ENCODE assay signal across 8 cellular contexts in genomic region chr18:21112543-21113105, GRCh38. TPM values are rescaled to one million over a fixed set of nuclear protein-coding genes. Genes with fewer than 3 reads are reported as not detected.
DNase-seq lines count a peak whose midpoint lies in the region; ATAC-seq and TF ChIP-seq lines count a peak whose summit lies in the region.

No MANE protein-coding gene starts in this region.

- peaks cover 20% of the 10 kb centered on the region for H3K27me3 ChIP-seq in iPS-18a (ENCODE audit: control insufficient read depth, insufficient read depth, low read length)

- H3K27ac ChIP-seq in iPS-18a (ENCODE audit: low read length): no peak overlapping the region

- H3K27me3 Mint-ChIP-seq in activated CD8-positive, alpha-beta T cell treated with anti-CD3 and anti-CD28 coated beads, Interleukin-2, amount 10 ng/mL, durations not matched to agents 7 days and 5 days (ENCODE audit: low read depth): peaks cover 5% of the 10 kb centered on the region
- peaks cover 16% of the 10 kb centered on the region for H3K27me3 Mint-ChIP-seq in WTC11 (ENCODE audit: low read depth)

- H3K4me3 ChIP-seq in iPS-18a (ENCODE audit: low read length): peak overlapping the region; percentile 89

- POLR2A ChIA-PET in activated CD8-positive, alpha-beta T cell treated with anti-CD3 and anti-CD28 coated beads, Interleukin-2, amount 10 ng/mL, durations not matched to agents 7 days and 5 days (lab: Charles Lee): interaction anchor here (0.7 to 1.9 kb wide), 5 partner anchors 10 to 487 kb away, joined by 3 to 7 read pairs (median 5); partner anchors contain the start of gene ESCO1
- POLR2A ChIA-PET in WTC11 (lab: Charles Lee): interaction anchor here (1.4 kb wide), 1 partner anchor 11 kb away, joined by 3 read pairs; no protein-coding TSS in a partner anchor

- ATAC-seq in activated CD8-positive, alpha-beta T cell treated with anti-CD3 and anti-CD28 coated beads, Interleukin-2, amount 10 ng/mL, durations not matched to agents 7 days and 5 days: no peak
- no peak for ATAC-seq in GM21528 (IDR thresholded peaks at IDR 0.05; ENCODE audit: low FRiP score, unreplicated experiment)
- no peak for ATAC-seq in WTC11

- peaks cover 38% of the 10 kb centered on the region for H3K4me1 ChIP-seq in iPS-18a (ENCODE audit: control insufficient read depth, low read depth, low read length)

- no peaks in the 10 kb centered on the region for H3K9me3 ChIP-seq in iPS-18a (ENCODE audit: control insufficient read depth, low read depth, low read length)

- DNase-seq in NCI-H1417 (lab: John Stamatoyannopoulos, UW) (peak in 2 of 3 experiments; percentile 29 to 61), NCI-H1417 treated with DMSO at 0.1 percent for 48 hours (lab: John Stamatoyannopoulos, UW) (no peak), superior temporal gyrus (ENCODE audit: extremely low spot score) (peak; percentile 36), NOMO-1 treated with dmso at 0.1 percent for 144 hours (lab: John Stamatoyannopoulos, UW; ENCODE audit: unreplicated experiment) (no peak), WTC11 (ENCODE audit: low spot score) (no peak)
- no peak for DNase-seq in activated CD8-positive, alpha-beta T cell treated with anti-CD3 and anti-CD28 coated beads, Interleukin-2, amount 10 ng/mL, durations not matched to agents 7 days and 5 days

- H3K4me1 Mint-ChIP-seq in activated CD8-positive, alpha-beta T cell treated with anti-CD3 and anti-CD28 coated beads, Interleukin-2, amount 10 ng/mL, durations not matched to agents 7 days and 5 days (ENCODE audit: low read depth): peaks cover 6% of the 10 kb centered on the region
- peaks cover 16% of the 10 kb centered on the region for H3K4me1 Mint-ChIP-seq in WTC11

- H3K9me3 Mint-ChIP-seq in activated CD8-positive, alpha-beta T cell treated with anti-CD3 and anti-CD28 coated beads, Interleukin-2, amount 10 ng/mL, durations not matched to agents 7 days and 5 days (ENCODE audit: insufficient read depth): no peaks in the 10 kb centered on the region
- no peaks in the 10 kb centered on the region for H3K9me3 Mint-ChIP-seq in WTC11

- H3K36me3 ChIP-seq in iPS-18a (ENCODE audit: control insufficient read depth, low read depth, low read length): no peaks in the 10 kb centered on the region

- no peak for TF ChIP-seq CTCF in WTC11 (IDR thresholded peaks at IDR 0.05)

- H3K4me3 Mint-ChIP-seq in activated CD8-positive, alpha-beta T cell treated with anti-CD3 and anti-CD28 coated beads, Interleukin-2, amount 10 ng/mL, durations not matched to agents 7 days and 5 days: no peak overlapping the region
- H3K4me3 Mint-ChIP-seq in WTC11: no peak overlapping the region; the same call in 1 of the 2 replicates

- H3K9ac ChIP-seq in iPS-18a (ENCODE audit: low read length): no peak overlapping the region

- peak overlapping the region; percentile 20 for H3K27ac Mint-ChIP-seq in activated CD8-positive, alpha-beta T cell treated with anti-CD3 and anti-CD28 coated beads, Interleukin-2, amount 10 ng/mL, durations not matched to agents 7 days and 5 days
- H3K27ac Mint-ChIP-seq in WTC11: no peak overlapping the region

- peaks cover 7% of the 10 kb centered on the region for H3K36me3 Mint-ChIP-seq in activated CD8-positive, alpha-beta T cell treated with anti-CD3 and anti-CD28 coated beads, Interleukin-2, amount 10 ng/mL, durations not matched to agents 7 days and 5 days (ENCODE audit: low read depth)
- H3K36me3 Mint-ChIP-seq in WTC11: no peaks in the 10 kb centered on the region; the same call in 1 of the 2 replicates

- CTCF ChIA-PET in activated CD8-positive, alpha-beta T cell treated with anti-CD3 and anti-CD28 coated beads, Interleukin-2, amount 10 ng/mL, durations not matched to agents 7 days and 5 days (lab: Charles Lee): interaction anchor here (1.1 to 1.6 kb wide), 3 partner anchors 10 to 79 kb away, joined by 3 to 6 read pairs (median 4); no protein-coding TSS in a partner anchor
- CTCF ChIA-PET in WTC11 (lab: Charles Lee): interaction anchor here (1.2 kb wide), 1 partner anchor 35 kb away, joined by 4 read pairs; no protein-coding TSS in a partner anchor

TF ChIP-seq in WTC11, 78 proteins besides CTCF, POLR2A, EP300 and RAD21:
- TF ChIP-seq ZNF416 (CRISPR knock-in tag; IDR thresholded peaks at IDR 0.05) (no peak), ZNF317 (CRISPR knock-in tag; IDR thresholded peaks at IDR 0.05; ENCODE audit: borderline replicate concordance, low read depth) (no peak), ZNF512 (CRISPR knock-in tag; IDR thresholded peaks at IDR 0.05; ENCODE audit: borderline replicate concordance) (no peak), SMAD3 (CRISPR knock-in tag; IDR thresholded peaks at IDR 0.05; ENCODE audit: borderline replicate concordance) (no peak), NFATC4 (CRISPR knock-in tag; IDR thresholded peaks at IDR 0.05) (no peak), MAX (CRISPR knock-in tag; IDR thresholded peaks at IDR 0.05) (no peak), ZNF138 (CRISPR knock-in tag; conservative IDR thresholded peaks at IDR 0.05) (no peak), FOXP4 (CRISPR knock-in tag; IDR thresholded peaks at IDR 0.05) (no peak), ATF1 (CRISPR knock-in tag; IDR thresholded peaks at IDR 0.05) (no peak), TP53 (CRISPR knock-in tag; IDR thresholded peaks at IDR 0.05) (no peak), CREB1 (CRISPR knock-in tag; IDR thresholded peaks at IDR 0.05) (no peak), JUN (CRISPR knock-in tag; IDR thresholded peaks at IDR 0.05) (no peak), TEAD1 (CRISPR knock-in tag; IDR thresholded peaks at IDR 0.05) (no peak), RORB (CRISPR knock-in tag; IDR thresholded peaks at IDR 0.05) (no peak), SOX15 (CRISPR knock-in tag; IDR thresholded peaks at IDR 0.05) (no peak), JAZF1 (CRISPR knock-in tag; IDR thresholded peaks at IDR 0.05) (no peak), NR3C1 (CRISPR knock-in tag; conservative IDR thresholded peaks at IDR 0.05; ENCODE audit: low read depth) (no peak)

RNA-seq across cellular contexts. Expression of gene ROCK1, which starts 1.0 kb away (rescaled TPM):
- 10 to 100 TPM; 63.7 to 69.4 TPM for total RNA-seq in activated CD8-positive, alpha-beta T cell treated with anti-CD3 and anti-CD28 coated beads, Interleukin-2, amount 10 ng/mL, durations not matched to agents 7 days and 5 days
- 36.1 to 42.2 TPM (median 39.3 TPM) in 3 replicates for total RNA-seq in WTC11 (2021)

Comparison
In these comparisons a context has a peak if more than half of its experiments do, and no peak if none do; other contexts are left out.
1. DNase-seq: peak in NCI-H1417 (2 of 3) and superior temporal gyrus (single experiment); none in NCI-H1417 treated with DMSO at 0.1 percent for 48 hours (single experiment), activated CD8-positive, alpha-beta T cell treated with anti-CD3 and anti-CD28 coated beads, Interleukin-2, amount 10 ng/mL, durations not matched to agents 7 days and 5 days (single experiment), NOMO-1 treated with dmso at 0.1 percent for 144 hours (single experiment) and WTC11 (single experiment).